20 cellular contexts compared by ENCODE assay signal in genomic region chr3:46374755-46375154, GRCh38. TPM values are rescaled to one million over a fixed set of nuclear protein-coding genes. Genes with fewer than 3 reads are reported as not detected.
"Had no signal": no experiment of that assay in that cellular context is flagged by ENCODE, and none has a peak within 500 bp of the region (broad histone marks: within the 10 kb centered on the region; RNA-seq: fewer than 3 reads in every experiment).

No MANE protein-coding gene starts in this region.

- H3K4me1 ChIP-seq: esophagus muscularis mucosa had no signal

- H3K4me3 Mint-ChIP-seq: activated naive CD4-positive, alpha-beta T cell treated with anti-CD3 and anti-CD28 coated beads for 36 hours had no signal

- H3K27ac Mint-ChIP-seq: activated naive CD4-positive, alpha-beta T cell treated with anti-CD3 and anti-CD28 coated beads for 36 hours had no signal

- FAIRE-seq: kidney, small intestine had no signal

- H3K36me3 ChIP-seq: cardiac muscle cell, esophagus muscularis mucosa, left lung, upper lobe of left lung had no signal

- H3K36me3 Mint-ChIP-seq: naive thymus-derived CD8-positive, alpha-beta T cell had no signal

- H3K79me2 ChIP-seq: hepatocyte had no signal

- H3K27ac ChIP-seq: cardiac muscle cell, esophagus muscularis mucosa, hepatocyte, left lung, upper lobe of left lung had no signal

- H3K4me2 ChIP-seq: hepatocyte had no signal

- H3K9me3 Mint-ChIP-seq: activated naive CD4-positive, alpha-beta T cell treated with anti-CD3 and anti-CD28 coated beads for 36 hours; naive thymus-derived CD8-positive, alpha-beta T cell had no signal

- DNase-seq: activated CD4-positive, alpha-beta T cell treated with anti-CD3 and anti-CD28 coated beads, Interleukin-2, amount 50 U/mL, for 4 hours; activated CD8-positive, alpha-beta memory T cell treated with anti-CD3 and anti-CD28 coated beads, Interleukin-2, amount 50 U/mL, for 4 hours; activated naive CD4-positive, alpha-beta T cell treated with anti-CD3 and anti-CD28 coated beads for 36 hours; kidney; left lung; mammary epithelial cell; naive thymus-derived CD8-positive, alpha-beta T cell; nucleus accumbens; posterior cingulate gyrus; right cardiac atrium; small intestine; stimulated activated CD4-positive, alpha-beta T cell treated with anti-CD3 and anti-CD28 coated beads, Interleukin-4, amount 100 ng/mL, for 4 hours; stimulated activated CD8-positive, alpha-beta memory T cell treated with anti-CD3 and anti-CD28 coated beads, Interleukin-4, amount 100 ng/mL, for 48 hours; stimulated activated naive CD8-positive, alpha-beta T cell treated with anti-CD3 and anti-CD28 coated beads, Interleukin-15, Interleukin-2, amounts not matched to agents 100 U/mL and 50 U/mL, for 24 hours; SW 1271; T1000 had no signal

- ATAC-seq: left lung; naive thymus-derived CD8-positive, alpha-beta T cell; right cardiac atrium had no signal

- H2AFZ ChIP-seq: hepatocyte had no signal

- H3K27me3 ChIP-seq: left lung, upper lobe of left lung had no signal

- H3K4me3 ChIP-seq: cardiac muscle cell, esophagus muscularis mucosa, hepatocyte, left lung, upper lobe of left lung had no signal

- H3K9me3 ChIP-seq: esophagus muscularis mucosa, left lung, upper lobe of left lung had no signal

RNA-seq across cellular contexts. Expression of gene CCR5, which starts 4.0 kb away (rescaled TPM):
- total RNA-seq: activated naive CD4-positive, alpha-beta T cell treated with anti-CD3 and anti-CD28 coated beads for 36 hours; cardiac muscle cell; mammary epithelial cell had no signal
- polyA plus RNA-seq: cardiac muscle cell, hepatocyte, mammary epithelial cell had no signal

RNA-seq across cellular contexts. Expression of gene CCR2, which starts 20.8 kb away (rescaled TPM):
- total RNA-seq: activated naive CD4-positive, alpha-beta T cell treated with anti-CD3 and anti-CD28 coated beads for 36 hours; cardiac muscle cell; mammary epithelial cell had no signal
- polyA plus RNA-seq: cardiac muscle cell, hepatocyte, mammary epithelial cell had no signal

RNA-seq across cellular contexts. Expression of gene CCRL2, which starts 32.3 kb away (rescaled TPM):
- total RNA-seq: mammary epithelial cell had no signal
- polyA plus RNA-seq: mammary epithelial cell had no signal
